In the genomic region with DNA sequence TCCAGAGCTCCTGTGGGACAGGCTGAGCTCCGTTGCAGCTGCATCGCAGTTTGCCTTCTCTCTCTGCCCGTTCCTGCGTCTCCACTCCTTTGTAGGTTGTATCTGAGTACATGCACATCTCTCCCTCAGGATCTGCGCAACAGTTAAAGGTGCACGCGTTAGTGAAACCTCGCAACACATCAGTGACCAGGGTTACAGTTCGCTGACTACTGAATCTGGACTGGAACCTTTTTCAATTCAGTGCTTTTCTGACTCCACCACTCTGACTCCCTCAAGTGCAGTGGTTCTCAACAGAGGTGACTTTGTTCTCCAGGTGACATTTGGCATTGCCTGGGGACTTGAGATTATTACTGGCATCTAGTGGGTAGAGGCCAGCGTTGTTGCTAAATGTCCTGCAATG, we compare ENCODE assay signal across 23 cellular contexts. TPM values are rescaled to one million over a fixed set of nuclear protein-coding genes. Genes with fewer than 3 reads are reported as not detected.
DNase-seq lines count a peak whose midpoint lies in the region; ATAC-seq, FAIRE-seq and TF ChIP-seq lines count a peak whose summit lies in the region.
"Had no signal": no experiment of that assay in that cellular context is flagged by ENCODE, and none has a peak within 500 bp of the region (broad histone marks: within the 10 kb centered on the region; RNA-seq: fewer than 3 reads in every experiment).

No MANE protein-coding gene starts in this region.

- no peaks in the 10 kb centered on the region; the same call in 1 of the 2 replicates for H3K36me3 ChIP-seq in MG63
- H3K36me3 ChIP-seq: heart right ventricle, SJCRH30, tibial artery had no signal

- H3K9me3 ChIP-seq in MG63: peaks cover 9% of the 10 kb centered on the region
- H3K9me3 ChIP-seq: SJCRH30 had no signal

- no peaks in the 10 kb centered on the region for H3K27me3 Mint-ChIP-seq in stimulated activated naive B cell treated with anti-CD40 and anti-IgM and Interleukin-4, amounts not matched to agents 10 μg/mL and 1 μg/mL and 100 μg/mL, for 72 hours

- H3K9me3 Mint-ChIP-seq in stimulated activated naive B cell treated with anti-CD40 and anti-IgM and Interleukin-4, amounts not matched to agents 10 μg/mL and 1 μg/mL and 100 μg/mL, for 72 hours: peaks cover 0 to 5% of the 10 kb centered on the region in 2 donors
- H3K9me3 Mint-ChIP-seq: T-helper 2 cell treated with Interferon-gamma antibody and Interleukin-4, amounts not matched to agents 5 μg/mL and 100 μg/mL, for 36 hours had no signal

- FAIRE-seq in RCC 7860 (lab: Jason Lieb, UNC): peak; percentile 11
- FAIRE-seq: islet of Langerhans, K562 had no signal

- H3K4me3 ChIP-seq in MG63: no peak overlapping the region
- H3K4me3 ChIP-seq: heart right ventricle, K562, SJCRH30, tibial artery had no signal

- DNase-seq in RCC 7860 (ENCODE audit: low spot score) (peak; percentile 29), NCI-H187 treated with DMSO at 0.1 percent for 48 hours (lab: John Stamatoyannopoulos, UW) (no peak), MG63 (no peak)
- peak; percentile 23 for DNase-seq in stimulated activated naive B cell treated with anti-CD40 and anti-IgM and Interleukin-4, amounts not matched to agents 10 μg/mL and 1 μg/mL and 100 μg/mL, for 72 hours
- DNase-seq: activated CD4-positive, CD25-positive, alpha-beta regulatory T cell treated with anti-CD3 and anti-CD28 coated beads, Interleukin-2, amount 50 U/mL, for 72 hours; activated effector memory CD4-positive, alpha-beta T cell treated with Interleukin-2 at 50 U/mL for 16 hours; amniotic stem cell; C1 segment of cervical spinal cord; DMS53; HCEC 1CT; heart right ventricle; NCI-H2029; NCI-H69; PC-3; SJCRH30; tibial artery had no signal

- H3K27ac Mint-ChIP-seq in stimulated activated naive B cell treated with anti-CD40 and anti-IgM and Interleukin-4, amounts not matched to agents 10 μg/mL and 1 μg/mL and 100 μg/mL, for 72 hours: peak overlapping the region; percentile 44
- H3K27ac Mint-ChIP-seq: stimulated activated effector memory CD8-positive, alpha-beta T cell treated with anti-CD3 and anti-CD28 coated beads, Interleukin-12 subunit alpha, Interleukin-12 subunit beta, amount 100 ng/mL, for 72 hours; T-helper 2 cell treated with Interferon-gamma antibody and Interleukin-4, amounts not matched to agents 5 μg/mL and 100 μg/mL, for 36 hours had no signal

- peak overlapping the region in 1 of 2 donors; percentile 51 for H3K4me3 Mint-ChIP-seq in stimulated activated naive B cell treated with anti-CD40 and anti-IgM and Interleukin-4, amounts not matched to agents 10 μg/mL and 1 μg/mL and 100 μg/mL, for 72 hours
- H3K4me3 Mint-ChIP-seq: stimulated activated effector memory CD8-positive, alpha-beta T cell treated with anti-CD3 and anti-CD28 coated beads, Interleukin-12 subunit alpha, Interleukin-12 subunit beta, amount 100 ng/mL, for 72 hours; T-helper 2 cell treated with Interferon-gamma antibody and Interleukin-4, amounts not matched to agents 5 μg/mL and 100 μg/mL, for 36 hours had no signal

- H3K36me3 Mint-ChIP-seq in stimulated activated naive B cell treated with anti-CD40 and anti-IgM and Interleukin-4, amounts not matched to agents 10 μg/mL and 1 μg/mL and 100 μg/mL, for 72 hours: peaks cover 8 to 15% of the 10 kb centered on the region in 2 donors
- H3K36me3 Mint-ChIP-seq: stimulated activated effector memory CD8-positive, alpha-beta T cell treated with anti-CD3 and anti-CD28 coated beads, Interleukin-12 subunit alpha, Interleukin-12 subunit beta, amount 100 ng/mL, for 72 hours had no signal

- H3K4me1 Mint-ChIP-seq in stimulated activated naive B cell treated with anti-CD40 and anti-IgM and Interleukin-4, amounts not matched to agents 10 μg/mL and 1 μg/mL and 100 μg/mL, for 72 hours: peaks cover 25 to 52% of the 10 kb centered on the region in 2 donors

- peak; percentile 74 for ATAC-seq in GM18505 (IDR thresholded peaks at IDR 0.05; ENCODE audit: unreplicated experiment)
- peak; percentile 72 for ATAC-seq in GM21576 (IDR thresholded peaks at IDR 0.05; ENCODE audit: unreplicated experiment)
- ATAC-seq in stimulated activated naive B cell treated with anti-CD40 and anti-IgM and Interleukin-4, amounts not matched to agents 10 μg/mL and 1 μg/mL and 100 μg/mL, for 72 hours (replicated peaks): peak; percentile 93 to 96
- ATAC-seq in GM18873 (IDR thresholded peaks at IDR 0.05; ENCODE audit: low FRiP score, unreplicated experiment): no peak
- ATAC-seq: heart right ventricle, K562, PC-3 had no signal

- no peak for TF ChIP-seq POLR2A in GM18505 (IDR thresholded peaks at IDR 0.05; ENCODE audit: borderline replicate concordance, extremely low read depth, insufficient read depth, insufficient read length)

- no peaks in the 10 kb centered on the region for H3K27me3 ChIP-seq in MG63
- H3K27me3 ChIP-seq: heart right ventricle, SJCRH30, tibial artery had no signal

RNA-seq across cellular contexts. Expression of a gene that starts 44.0 kb away (rescaled TPM):
- 15.2 and 22.0 TPM in 2 replicates for total RNA-seq in MG63 (2014; rRNA removed; shearing (Covaris generic); ENCODE audit: low replicate concordance)

Comparison
In these comparisons a context has a peak if more than half of its experiments do, and no peak if none do; other contexts are left out.
1. DNase-seq: peak in RCC 7860 (single experiment) and stimulated activated naive B cell treated with anti-CD40 and anti-IgM and Interleukin-4, amounts not matched to agents 10 μg/mL and 1 μg/mL and 100 μg/mL, for 72 hours (single experiment); none in NCI-H187 treated with DMSO at 0.1 percent for 48 hours (single experiment) and MG63 (single experiment).